3 cellular contexts compared by ENCODE assay signal in the genomic region with DNA sequence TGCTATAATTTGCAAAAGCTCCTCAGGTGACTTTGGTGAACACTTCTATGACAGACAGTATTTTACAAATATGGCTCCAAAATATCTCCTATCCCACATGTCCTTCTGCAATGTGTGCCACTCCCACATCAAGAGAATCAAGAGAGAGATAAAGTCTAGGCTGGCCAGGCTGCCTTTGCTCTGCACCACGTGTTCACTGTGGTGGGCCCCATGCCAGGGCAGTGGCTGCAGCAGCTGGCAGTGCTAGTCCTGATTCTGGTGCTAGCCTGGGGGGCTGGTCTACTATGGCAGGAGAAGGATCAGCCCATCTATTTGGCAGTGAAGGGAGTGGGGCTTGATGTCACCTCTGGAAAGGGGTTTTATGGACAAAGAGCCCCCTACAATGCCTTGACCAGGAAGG.
TF ChIP-seq lines count a peak whose summit lies in the region.

No MANE protein-coding gene starts in this region.

TF ChIP-seq in SK-N-SH, 30 proteins besides CTCF, POLR2A, EP300 and RAD21:
- TF ChIP-seq, protein P1, sequence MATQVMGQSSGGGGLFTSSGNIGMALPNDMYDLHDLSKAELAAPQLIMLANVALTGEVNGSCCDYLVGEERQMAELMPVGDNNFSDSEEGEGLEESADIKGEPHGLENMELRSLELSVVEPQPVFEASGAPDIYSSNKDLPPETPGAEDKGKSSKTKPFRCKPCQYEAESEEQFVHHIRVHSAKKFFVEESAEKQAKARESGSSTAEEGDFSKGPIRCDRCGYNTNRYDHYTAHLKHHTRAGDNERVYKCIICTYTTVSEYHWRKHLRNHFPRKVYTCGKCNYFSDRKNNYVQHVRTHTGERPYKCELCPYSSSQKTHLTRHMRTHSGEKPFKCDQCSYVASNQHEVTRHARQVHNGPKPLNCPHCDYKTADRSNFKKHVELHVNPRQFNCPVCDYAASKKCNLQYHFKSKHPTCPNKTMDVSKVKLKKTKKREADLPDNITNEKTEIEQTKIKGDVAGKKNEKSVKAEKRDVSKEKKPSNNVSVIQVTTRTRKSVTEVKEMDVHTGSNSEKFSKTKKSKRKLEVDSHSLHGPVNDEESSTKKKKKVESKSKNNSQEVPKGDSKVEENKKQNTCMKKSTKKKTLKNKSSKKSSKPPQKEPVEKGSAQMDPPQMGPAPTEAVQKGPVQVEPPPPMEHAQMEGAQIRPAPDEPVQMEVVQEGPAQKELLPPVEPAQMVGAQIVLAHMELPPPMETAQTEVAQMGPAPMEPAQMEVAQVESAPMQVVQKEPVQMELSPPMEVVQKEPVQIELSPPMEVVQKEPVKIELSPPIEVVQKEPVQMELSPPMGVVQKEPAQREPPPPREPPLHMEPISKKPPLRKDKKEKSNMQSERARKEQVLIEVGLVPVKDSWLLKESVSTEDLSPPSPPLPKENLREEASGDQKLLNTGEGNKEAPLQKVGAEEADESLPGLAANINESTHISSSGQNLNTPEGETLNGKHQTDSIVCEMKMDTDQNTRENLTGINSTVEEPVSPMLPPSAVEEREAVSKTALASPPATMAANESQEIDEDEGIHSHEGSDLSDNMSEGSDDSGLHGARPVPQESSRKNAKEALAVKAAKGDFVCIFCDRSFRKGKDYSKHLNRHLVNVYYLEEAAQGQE (IDR thresholded peaks at IDR 0.05; ENCODE audit: low read depth, low read length): no peak
- TF ChIP-seq, protein P2, sequence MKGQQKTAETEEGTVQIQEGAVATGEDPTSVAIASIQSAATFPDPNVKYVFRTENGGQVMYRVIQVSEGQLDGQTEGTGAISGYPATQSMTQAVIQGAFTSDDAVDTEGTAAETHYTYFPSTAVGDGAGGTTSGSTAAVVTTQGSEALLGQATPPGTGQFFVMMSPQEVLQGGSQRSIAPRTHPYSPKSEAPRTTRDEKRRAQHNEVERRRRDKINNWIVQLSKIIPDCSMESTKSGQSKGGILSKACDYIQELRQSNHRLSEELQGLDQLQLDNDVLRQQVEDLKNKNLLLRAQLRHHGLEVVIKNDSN (IDR thresholded peaks at IDR 0.05; ENCODE audit: borderline replicate concordance, low read depth): 0 out of 2 replicates have a peak, but pooled peaks have one; percentile 7

TF ChIP-seq in SK-N-SH treated with all-trans-retinoic acid at 6 μM for 48 hours, 23 proteins besides CTCF, POLR2A, EP300 and RAD21 (continued from another document):
- TF ChIP-seq RARB (CRISPR knock-in tag; IDR thresholded peaks at IDR 0.05): no peak
- no peak for TF ChIP-seq ESRRG (CRISPR knock-in tag; IDR thresholded peaks at IDR 0.05)
- TF ChIP-seq BACH2 (CRISPR knock-in tag; IDR thresholded peaks at IDR 0.05; ENCODE audit: borderline replicate concordance): no peak
- TF ChIP-seq ZFP3 (CRISPR knock-in tag; IDR thresholded peaks at IDR 0.05): no peak
- TF ChIP-seq ZNF70 (CRISPR knock-in tag; IDR thresholded peaks at IDR 0.05): no peak
- TF ChIP-seq, protein P3, sequence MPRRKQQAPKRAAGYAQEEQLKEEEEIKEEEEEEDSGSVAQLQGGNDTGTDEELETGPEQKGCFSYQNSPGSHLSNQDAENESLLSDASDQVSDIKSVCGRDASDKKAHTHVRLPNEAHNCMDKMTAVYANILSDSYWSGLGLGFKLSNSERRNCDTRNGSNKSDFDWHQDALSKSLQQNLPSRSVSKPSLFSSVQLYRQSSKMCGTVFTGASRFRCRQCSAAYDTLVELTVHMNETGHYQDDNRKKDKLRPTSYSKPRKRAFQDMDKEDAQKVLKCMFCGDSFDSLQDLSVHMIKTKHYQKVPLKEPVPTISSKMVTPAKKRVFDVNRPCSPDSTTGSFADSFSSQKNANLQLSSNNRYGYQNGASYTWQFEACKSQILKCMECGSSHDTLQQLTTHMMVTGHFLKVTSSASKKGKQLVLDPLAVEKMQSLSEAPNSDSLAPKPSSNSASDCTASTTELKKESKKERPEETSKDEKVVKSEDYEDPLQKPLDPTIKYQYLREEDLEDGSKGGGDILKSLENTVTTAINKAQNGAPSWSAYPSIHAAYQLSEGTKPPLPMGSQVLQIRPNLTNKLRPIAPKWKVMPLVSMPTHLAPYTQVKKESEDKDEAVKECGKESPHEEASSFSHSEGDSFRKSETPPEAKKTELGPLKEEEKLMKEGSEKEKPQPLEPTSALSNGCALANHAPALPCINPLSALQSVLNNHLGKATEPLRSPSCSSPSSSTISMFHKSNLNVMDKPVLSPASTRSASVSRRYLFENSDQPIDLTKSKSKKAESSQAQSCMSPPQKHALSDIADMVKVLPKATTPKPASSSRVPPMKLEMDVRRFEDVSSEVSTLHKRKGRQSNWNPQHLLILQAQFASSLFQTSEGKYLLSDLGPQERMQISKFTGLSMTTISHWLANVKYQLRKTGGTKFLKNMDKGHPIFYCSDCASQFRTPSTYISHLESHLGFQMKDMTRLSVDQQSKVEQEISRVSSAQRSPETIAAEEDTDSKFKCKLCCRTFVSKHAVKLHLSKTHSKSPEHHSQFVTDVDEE (CRISPR knock-in tag; IDR thresholded peaks at IDR 0.05): no peak
- TF ChIP-seq ZNF8 (CRISPR knock-in tag; IDR thresholded peaks at IDR 0.05): no peak
TF ChIP-seq in SK-N-SH treated with all-trans-retinoic acid at 6 μM for 48 hours: peak in this region for 0.

TF ChIP-seq in IMR-90, 13 proteins besides CTCF, POLR2A, EP300 and RAD21 (continued from another document):
- TF ChIP-seq, protein P4, sequence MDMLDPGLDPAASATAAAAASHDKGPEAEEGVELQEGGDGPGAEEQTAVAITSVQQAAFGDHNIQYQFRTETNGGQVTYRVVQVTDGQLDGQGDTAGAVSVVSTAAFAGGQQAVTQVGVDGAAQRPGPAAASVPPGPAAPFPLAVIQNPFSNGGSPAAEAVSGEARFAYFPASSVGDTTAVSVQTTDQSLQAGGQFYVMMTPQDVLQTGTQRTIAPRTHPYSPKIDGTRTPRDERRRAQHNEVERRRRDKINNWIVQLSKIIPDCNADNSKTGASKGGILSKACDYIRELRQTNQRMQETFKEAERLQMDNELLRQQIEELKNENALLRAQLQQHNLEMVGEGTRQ (IDR thresholded peaks at IDR 0.05; ENCODE audit: low read depth, low read length): peak; percentile 32; the same call in 1 of the 2 replicates
